Comparison of ENCODE assay signal across 9 cellular contexts in genomic region chr19:8001651-8001994, GRCh38. TPM values are rescaled to one million over a fixed set of nuclear protein-coding genes. Genes with fewer than 3 reads are reported as not detected.
DNase-seq lines count a peak whose midpoint lies in the region; ATAC-seq and TF ChIP-seq lines count a peak whose summit lies in the region.
"Had no signal": no experiment of that assay in that cellular context is flagged by ENCODE, and none has a peak within 500 bp of the region (broad histone marks: within the 10 kb centered on the region; RNA-seq: fewer than 3 reads in every experiment).

No MANE protein-coding gene starts in this region.

- H3K36me3 Mint-ChIP-seq in activated CD4-positive, alpha-beta memory T cell treated with anti-CD3 and anti-CD28 coated beads for 36 hours: peaks cover 7% of the 10 kb centered on the region
- H3K36me3 Mint-ChIP-seq in activated CD4-positive, alpha-beta memory T cell treated with anti-CD3 and anti-CD28 coated beads, Interleukin-2, amount 10 ng/mL, durations not matched to agents 7 days and 5 days (ENCODE audit: low read depth): peaks cover 12% of the 10 kb centered on the region
- peaks cover 6% of the 10 kb centered on the region for H3K36me3 Mint-ChIP-seq in memory B cell

- peaks cover 55% of the 10 kb centered on the region for H3K4me1 Mint-ChIP-seq in activated CD4-positive, alpha-beta memory T cell treated with anti-CD3 and anti-CD28 coated beads for 36 hours (ENCODE audit: low read depth)
- H3K4me1 Mint-ChIP-seq in activated CD4-positive, alpha-beta memory T cell treated with anti-CD3 and anti-CD28 coated beads, Interleukin-2, amount 10 ng/mL, durations not matched to agents 7 days and 5 days: peaks cover 47% of the 10 kb centered on the region
- H3K4me1 Mint-ChIP-seq in memory B cell: peaks cover 54% of the 10 kb centered on the region

- H3K4me3 ChIP-seq in body of pancreas (no peak overlapping the region), tibial artery (no peak overlapping the region)

- no peaks in the 10 kb centered on the region for H3K27me3 Mint-ChIP-seq in activated CD4-positive, alpha-beta memory T cell treated with anti-CD3 and anti-CD28 coated beads for 36 hours
- no peaks in the 10 kb centered on the region for H3K27me3 Mint-ChIP-seq in activated CD4-positive, alpha-beta memory T cell treated with anti-CD3 and anti-CD28 coated beads, Interleukin-2, amount 10 ng/mL, durations not matched to agents 7 days and 5 days
- H3K27me3 Mint-ChIP-seq in memory B cell: no peaks in the 10 kb centered on the region

- DNase-seq in activated CD4-positive, alpha-beta memory T cell treated with anti-CD3 and anti-CD28 coated beads for 36 hours: peak; percentile 15
- no peak for DNase-seq in activated CD4-positive, alpha-beta memory T cell treated with anti-CD3 and anti-CD28 coated beads, Interleukin-2, amount 10 ng/mL, durations not matched to agents 7 days and 5 days
- DNase-seq in body of pancreas (peak in 3 of 4 donors; percentile 12 to 28 (median 23)), memory B cell (ENCODE audit: low spot score in 2 of 2) (no peak), tibial artery (no peak), cortex of kidney (lab: John Stamatoyannopoulos, UW) (no peak), cerebellar cortex (ENCODE audit: low spot score) (no peak), SHP77 (lab: John Stamatoyannopoulos, UW) (no peak)

- POLR2A ChIA-PET in activated CD4-positive, alpha-beta memory T cell treated with anti-CD3 and anti-CD28 coated beads for 36 hours (lab: Charles Lee): interaction anchor here (0.7 kb wide), 1 partner anchor 10 kb away, joined by 3 read pairs; no protein-coding TSS in a partner anchor
- POLR2A ChIA-PET in activated CD4-positive, alpha-beta memory T cell treated with anti-CD3 and anti-CD28 coated beads, Interleukin-2, amount 10 ng/mL, durations not matched to agents 7 days and 5 days (lab: Charles Lee): interaction anchor here (1.7 kb wide), 1 partner anchor 58 kb away, joined by 5 read pairs; the partner anchor contains the start of gene TIMM44

- peak overlapping the region; percentile 34 to 84 (median 67) for H3K27ac ChIP-seq in body of pancreas
- H3K27ac ChIP-seq in tibial artery: peak overlapping the region; percentile 15 to 65

- H3K27ac Mint-ChIP-seq in activated CD4-positive, alpha-beta memory T cell treated with anti-CD3 and anti-CD28 coated beads for 36 hours: peak overlapping the region; percentile 78
- H3K27ac Mint-ChIP-seq in activated CD4-positive, alpha-beta memory T cell treated with anti-CD3 and anti-CD28 coated beads, Interleukin-2, amount 10 ng/mL, durations not matched to agents 7 days and 5 days: no peak overlapping the region
- H3K27ac Mint-ChIP-seq in memory B cell: peak overlapping the region; percentile 63

- TF ChIP-seq CTCF in body of pancreas (IDR thresholded peaks at IDR 0.05) (no peak), tibial artery (IDR thresholded peaks at IDR 0.05) (no peak)

- CTCF ChIA-PET in activated CD4-positive, alpha-beta memory T cell treated with anti-CD3 and anti-CD28 coated beads for 36 hours (lab: Charles Lee): interaction anchor here (0.8 to 3.2 kb wide), 6 partner anchors 9 to 119 kb away, joined by 3 to 46 read pairs (median 8); partner anchors contain the start of gene TIMM44
- CTCF ChIA-PET in activated CD4-positive, alpha-beta memory T cell treated with anti-CD3 and anti-CD28 coated beads, Interleukin-2, amount 10 ng/mL, durations not matched to agents 7 days and 5 days (lab: Charles Lee): interaction anchor here (0.7 to 4.5 kb wide), 10 partner anchors 12 to 208 kb away, joined by 3 to 49 read pairs (median 4); partner anchors contain the start of genes CERS4, SNAPC2 and TIMM44

- H3K27me3 ChIP-seq in body of pancreas (no peaks in the 10 kb centered on the region), tibial artery (no peaks in the 10 kb centered on the region)
- H3K27me3 ChIP-seq: BE2C had no signal

- no peak for ATAC-seq in body of pancreas
- no peak for ATAC-seq in memory B cell (ENCODE audit: low read depth)

- H3K36me3 ChIP-seq in body of pancreas (replicated peaks in 1 of 2; ENCODE audit: insufficient read depth in 1 of 2, low read depth in 2 of 2) (no peaks in the 10 kb centered on the region), tibial artery (peaks cover 0 to 9% (median 0%) of the 10 kb centered on the region in 3 donors)

- H3K9me3 Mint-ChIP-seq in activated CD4-positive, alpha-beta memory T cell treated with anti-CD3 and anti-CD28 coated beads for 36 hours: no peaks in the 10 kb centered on the region
- H3K9me3 Mint-ChIP-seq in activated CD4-positive, alpha-beta memory T cell treated with anti-CD3 and anti-CD28 coated beads, Interleukin-2, amount 10 ng/mL, durations not matched to agents 7 days and 5 days: no peaks in the 10 kb centered on the region
- no peaks in the 10 kb centered on the region for H3K9me3 Mint-ChIP-seq in memory B cell

- peaks cover 67% of the 10 kb centered on the region for H3K4me1 ChIP-seq in body of pancreas
- peaks cover 0 to 64% (median 40%) of the 10 kb centered on the region in 4 donors for H3K4me1 ChIP-seq in tibial artery
- H3K4me1 ChIP-seq: BE2C had no signal

- 37 to 42% methylated on average over 3 to 5 of the region's 5 CpGs for WGBS in body of pancreas, 2 donors

- TF ChIP-seq POLR2A in body of pancreas (IDR thresholded peaks at IDR 0.05): no peak

- H3K4me3 Mint-ChIP-seq in activated CD4-positive, alpha-beta memory T cell treated with anti-CD3 and anti-CD28 coated beads for 36 hours: peak overlapping the region; percentile 71
- H3K4me3 Mint-ChIP-seq in activated CD4-positive, alpha-beta memory T cell treated with anti-CD3 and anti-CD28 coated beads, Interleukin-2, amount 10 ng/mL, durations not matched to agents 7 days and 5 days: no peak overlapping the region
- H3K4me3 Mint-ChIP-seq in memory B cell: no peak overlapping the region

- intact Hi-C loops in activated CD4-positive, alpha-beta memory T cell treated with anti-CD3 and anti-CD28 coated beads for 36 hours (cut with micrococcal nuclease): no loop called here
- intact Hi-C loops in body of pancreas (cut with DNase I) (no loop called here), tibial artery (cut with DNase I; ENCODE audit: low total_unique reads) (loop anchor here (5.0 to 10.0 kb wide), 2 partner anchors 57 to 84 kb away; partner anchors contain the start of gene TIMM44)

- H3K9me3 ChIP-seq in body of pancreas: no peaks in the 10 kb centered on the region
- H3K9me3 ChIP-seq in tibial artery: no peaks in the 10 kb centered on the region
- H3K9me3 ChIP-seq: BE2C had no signal

RNA-seq across cellular contexts. Expression of gene ELAVL1, which starts 3.8 kb away (rescaled TPM):
- total RNA-seq in activated CD4-positive, alpha-beta memory T cell treated with anti-CD3 and anti-CD28 coated beads for 36 hours: 100 to 1,000 TPM; 143 to 145 TPM
- total RNA-seq in activated CD4-positive, alpha-beta memory T cell treated with anti-CD3 and anti-CD28 coated beads, Interleukin-2, amount 10 ng/mL, durations not matched to agents 7 days and 5 days: 100 to 1,000 TPM in 1 of 2 experiments, 10 to 100 TPM in 1; 93.6 to 102 TPM
- 10 to 100 TPM in 1 of 2 donors, 1 to 10 TPM in 1; 9.3 to 15.8 TPM for total RNA-seq in body of pancreas

RNA-seq across cellular contexts. Expression of gene CCL25, which starts 50.9 kb away (rescaled TPM):
- total RNA-seq in activated CD4-positive, alpha-beta memory T cell treated with anti-CD3 and anti-CD28 coated beads for 36 hours: not detected
- not detected for total RNA-seq in activated CD4-positive, alpha-beta memory T cell treated with anti-CD3 and anti-CD28 coated beads, Interleukin-2, amount 10 ng/mL, durations not matched to agents 7 days and 5 days
- total RNA-seq in body of pancreas: not detected

RNA-seq across cellular contexts. Expression of gene TIMM44, which starts 58.2 kb away (rescaled TPM):
- total RNA-seq in activated CD4-positive, alpha-beta memory T cell treated with anti-CD3 and anti-CD28 coated beads for 36 hours: 10 to 100 TPM; 66.5 to 68.5 TPM
- 10 to 100 TPM; 48.4 to 50.9 TPM for total RNA-seq in activated CD4-positive, alpha-beta memory T cell treated with anti-CD3 and anti-CD28 coated beads, Interleukin-2, amount 10 ng/mL, durations not matched to agents 7 days and 5 days
- 10 to 100 TPM; 20.5 to 73.8 TPM for total RNA-seq in body of pancreas

Comparison
In these comparisons a context has a peak if more than half of its experiments do, and no peak if none do; other contexts are left out.
1. DNase-seq: peak in activated CD4-positive, alpha-beta memory T cell treated with anti-CD3 and anti-CD28 coated beads for 36 hours (single experiment) and body of pancreas (3 of 4); none in activated CD4-positive, alpha-beta memory T cell treated with anti-CD3 and anti-CD28 coated beads, Interleukin-2, amount 10 ng/mL, durations not matched to agents 7 days and 5 days (single experiment), memory B cell (0 of 2), tibial artery (0 of 2), cortex of kidney (single experiment), cerebellar cortex (single experiment) and SHP77 (0 of 2).
2. RNA of gene ELAVL1, which starts 3.8 kb away (total RNA-seq): 143 to 145 TPM in activated CD4-positive, alpha-beta memory T cell treated with anti-CD3 and anti-CD28 coated beads for 36 hours and 93.6 to 102 TPM in activated CD4-positive, alpha-beta memory T cell treated with anti-CD3 and anti-CD28 coated beads, Interleukin-2, amount 10 ng/mL, durations not matched to agents 7 days and 5 days; 9.3 to 15.8 TPM in body of pancreas; every median in the first group is over 4 times any median in the second.